Comparison of ENCODE assay signal across 2 cellular contexts in the genomic region with DNA sequence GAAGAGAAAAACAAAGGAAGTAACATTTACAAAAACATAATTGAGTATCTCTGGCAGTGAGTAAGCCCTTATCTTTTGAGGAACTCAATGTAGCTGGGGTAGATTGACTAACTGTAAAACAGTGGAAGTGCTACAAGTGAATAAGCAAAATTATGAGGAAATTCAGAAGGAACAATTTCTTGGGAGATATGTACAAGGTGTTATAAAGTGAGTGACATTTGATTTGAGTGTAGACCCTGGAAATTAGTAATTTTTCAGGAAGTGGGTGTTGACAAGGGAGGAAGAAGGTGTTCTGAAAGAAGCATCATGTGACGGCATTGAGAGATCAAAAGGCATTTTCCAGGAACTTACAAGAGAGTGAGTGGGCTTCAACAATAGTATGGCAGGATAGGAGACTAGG.
A peak's percentile ranks its signal among the peaks of the same experiment; 100 is the strongest.
TF ChIP-seq lines count a peak whose summit lies in the region.

No MANE protein-coding gene starts in this region.

TF ChIP-seq in GM23338, 12 proteins besides CTCF, POLR2A, EP300 and RAD21:
- TF ChIP-seq, protein P1, sequence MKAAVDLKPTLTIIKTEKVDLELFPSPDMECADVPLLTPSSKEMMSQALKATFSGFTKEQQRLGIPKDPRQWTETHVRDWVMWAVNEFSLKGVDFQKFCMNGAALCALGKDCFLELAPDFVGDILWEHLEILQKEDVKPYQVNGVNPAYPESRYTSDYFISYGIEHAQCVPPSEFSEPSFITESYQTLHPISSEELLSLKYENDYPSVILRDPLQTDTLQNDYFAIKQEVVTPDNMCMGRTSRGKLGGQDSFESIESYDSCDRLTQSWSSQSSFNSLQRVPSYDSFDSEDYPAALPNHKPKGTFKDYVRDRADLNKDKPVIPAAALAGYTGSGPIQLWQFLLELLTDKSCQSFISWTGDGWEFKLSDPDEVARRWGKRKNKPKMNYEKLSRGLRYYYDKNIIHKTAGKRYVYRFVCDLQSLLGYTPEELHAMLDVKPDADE (IDR thresholded peaks at IDR 0.05), result no peak
- TF ChIP-seq POLR2AphosphoS5 (IDR thresholded peaks at IDR 0.05; ENCODE audit: low read depth) (no peak), ZNF114 (CRISPR knock-in tag; IDR thresholded peaks at IDR 0.05) (no peak), ZNF331 (CRISPR knock-in tag; IDR thresholded peaks at IDR 0.05; ENCODE audit: low read depth) (no peak), NANOG (IDR thresholded peaks at IDR 0.05; ENCODE audit: borderline replicate concordance) (no peak), EZH2 (IDR thresholded peaks at IDR 0.05; ENCODE audit: low read depth, unreplicated experiment) (no peak), CREB1 (CRISPR knock-in tag; IDR thresholded peaks at IDR 0.05; ENCODE audit: low read depth) (no peak), JUNB (IDR thresholded peaks at IDR 0.05; ENCODE audit: unreplicated experiment) (no peak), EZH2phosphoT487 (IDR thresholded peaks at IDR 0.05; ENCODE audit: unreplicated experiment) (no peak), STAT1 (IDR thresholded peaks at IDR 0.05; ENCODE audit: unreplicated experiment) (no peak)

TF ChIP-seq in HepG2, 621 proteins besides CTCF, POLR2A, EP300 and RAD21:
- no peak for TF ChIP-seq TGIF2 (CRISPR knock-in tag; IDR thresholded peaks at IDR 0.05)
- TF ChIP-seq, protein P2, sequence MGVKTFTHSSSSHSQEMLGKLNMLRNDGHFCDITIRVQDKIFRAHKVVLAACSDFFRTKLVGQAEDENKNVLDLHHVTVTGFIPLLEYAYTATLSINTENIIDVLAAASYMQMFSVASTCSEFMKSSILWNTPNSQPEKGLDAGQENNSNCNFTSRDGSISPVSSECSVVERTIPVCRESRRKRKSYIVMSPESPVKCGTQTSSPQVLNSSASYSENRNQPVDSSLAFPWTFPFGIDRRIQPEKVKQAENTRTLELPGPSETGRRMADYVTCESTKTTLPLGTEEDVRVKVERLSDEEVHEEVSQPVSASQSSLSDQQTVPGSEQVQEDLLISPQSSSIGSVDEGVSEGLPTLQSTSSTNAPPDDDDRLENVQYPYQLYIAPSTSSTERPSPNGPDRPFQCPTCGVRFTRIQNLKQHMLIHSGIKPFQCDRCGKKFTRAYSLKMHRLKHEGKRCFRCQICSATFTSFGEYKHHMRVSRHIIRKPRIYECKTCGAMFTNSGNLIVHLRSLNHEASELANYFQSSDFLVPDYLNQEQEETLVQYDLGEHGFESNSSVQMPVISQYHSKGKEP (CRISPR knock-in tag; IDR thresholded peaks at IDR 0.05), result no peak
- TF ChIP-seq HOXA9 (CRISPR knock-in tag; IDR thresholded peaks at IDR 0.05; ENCODE audit: borderline replicate concordance), result no peak
- no peak for TF ChIP-seq ZNF615 (CRISPR knock-in tag; IDR thresholded peaks at IDR 0.05; ENCODE audit: borderline replicate concordance)
- TF ChIP-seq RBM22 (optimal IDR thresholded peaks at IDR 0.05; ENCODE audit: low read length), result peak; percentile 76
- TF ChIP-seq ASH2L (IDR thresholded peaks at IDR 0.05; ENCODE audit: insufficient read length, low read depth, low read length), result no peak
TF ChIP-seq in HepG2: peak in this region for 1.
